1 cellular context compared by ENCODE assay signal in the genomic region with DNA sequence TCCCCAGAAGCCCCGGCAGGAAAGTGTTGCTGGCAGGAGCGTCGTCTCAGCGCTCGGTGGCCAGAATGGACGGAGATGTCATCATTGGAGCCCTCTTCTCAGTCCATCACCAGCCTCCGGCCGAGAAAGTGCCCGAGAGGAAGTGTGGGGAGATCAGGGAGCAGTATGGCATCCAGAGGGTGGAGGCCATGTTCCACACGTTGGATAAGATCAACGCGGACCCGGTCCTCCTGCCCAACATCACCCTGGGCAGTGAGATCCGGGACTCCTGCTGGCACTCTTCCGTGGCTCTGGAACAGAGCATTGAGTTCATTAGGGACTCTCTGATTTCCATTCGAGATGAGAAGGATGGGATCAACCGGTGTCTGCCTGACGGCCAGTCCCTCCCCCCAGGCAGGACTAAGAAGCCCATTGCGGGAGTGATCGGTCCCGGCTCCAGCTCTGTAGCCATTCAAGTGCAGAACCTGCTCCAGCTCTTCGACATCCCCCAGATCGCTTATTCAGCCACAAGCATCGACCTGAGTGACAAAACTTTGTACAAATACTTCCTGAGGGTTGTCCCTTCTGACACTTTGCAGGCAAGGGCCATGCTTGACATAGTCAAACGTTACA.
TF ChIP-seq lines count a peak whose summit lies in the region.

No MANE protein-coding gene starts in this region.

TF ChIP-seq in WTC11, 78 proteins besides CTCF, POLR2A, EP300 and RAD21 (continued from another document):
- TF ChIP-seq, protein P1, sequence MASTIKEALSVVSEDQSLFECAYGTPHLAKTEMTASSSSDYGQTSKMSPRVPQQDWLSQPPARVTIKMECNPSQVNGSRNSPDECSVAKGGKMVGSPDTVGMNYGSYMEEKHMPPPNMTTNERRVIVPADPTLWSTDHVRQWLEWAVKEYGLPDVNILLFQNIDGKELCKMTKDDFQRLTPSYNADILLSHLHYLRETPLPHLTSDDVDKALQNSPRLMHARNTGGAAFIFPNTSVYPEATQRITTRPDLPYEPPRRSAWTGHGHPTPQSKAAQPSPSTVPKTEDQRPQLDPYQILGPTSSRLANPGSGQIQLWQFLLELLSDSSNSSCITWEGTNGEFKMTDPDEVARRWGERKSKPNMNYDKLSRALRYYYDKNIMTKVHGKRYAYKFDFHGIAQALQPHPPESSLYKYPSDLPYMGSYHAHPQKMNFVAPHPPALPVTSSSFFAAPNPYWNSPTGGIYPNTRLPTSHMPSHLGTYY (CRISPR knock-in tag; IDR thresholded peaks at IDR 0.05) = no peak
- TF ChIP-seq, protein P2, sequence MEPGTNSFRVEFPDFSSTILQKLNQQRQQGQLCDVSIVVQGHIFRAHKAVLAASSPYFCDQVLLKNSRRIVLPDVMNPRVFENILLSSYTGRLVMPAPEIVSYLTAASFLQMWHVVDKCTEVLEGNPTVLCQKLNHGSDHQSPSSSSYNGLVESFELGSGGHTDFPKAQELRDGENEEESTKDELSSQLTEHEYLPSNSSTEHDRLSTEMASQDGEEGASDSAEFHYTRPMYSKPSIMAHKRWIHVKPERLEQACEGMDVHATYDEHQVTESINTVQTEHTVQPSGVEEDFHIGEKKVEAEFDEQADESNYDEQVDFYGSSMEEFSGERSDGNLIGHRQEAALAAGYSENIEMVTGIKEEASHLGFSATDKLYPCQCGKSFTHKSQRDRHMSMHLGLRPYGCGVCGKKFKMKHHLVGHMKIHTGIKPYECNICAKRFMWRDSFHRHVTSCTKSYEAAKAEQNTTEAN (CRISPR knock-in tag; IDR thresholded peaks at IDR 0.05) = no peak
- TF ChIP-seq ESRRA (CRISPR knock-in tag; IDR thresholded peaks at IDR 0.05; ENCODE audit: borderline replicate concordance) (no peak), ATF1 (CRISPR knock-in tag; IDR thresholded peaks at IDR 0.05) (no peak), ZNF232 (CRISPR knock-in tag; IDR thresholded peaks at IDR 0.05) (no peak), NR2C2 (CRISPR knock-in tag; IDR thresholded peaks at IDR 0.05) (no peak), SP1 (CRISPR knock-in tag; conservative IDR thresholded peaks at IDR 0.05) (no peak), ZNF396 (CRISPR knock-in tag; IDR thresholded peaks at IDR 0.05; ENCODE audit: borderline replicate concordance) (no peak), TEAD4 (CRISPR knock-in tag; IDR thresholded peaks at IDR 0.05) (no peak), MXD4 (CRISPR knock-in tag; IDR thresholded peaks at IDR 0.05; ENCODE audit: borderline replicate concordance) (no peak), JUN (CRISPR knock-in tag; IDR thresholded peaks at IDR 0.05) (no peak)
- TF ChIP-seq, protein P3, sequence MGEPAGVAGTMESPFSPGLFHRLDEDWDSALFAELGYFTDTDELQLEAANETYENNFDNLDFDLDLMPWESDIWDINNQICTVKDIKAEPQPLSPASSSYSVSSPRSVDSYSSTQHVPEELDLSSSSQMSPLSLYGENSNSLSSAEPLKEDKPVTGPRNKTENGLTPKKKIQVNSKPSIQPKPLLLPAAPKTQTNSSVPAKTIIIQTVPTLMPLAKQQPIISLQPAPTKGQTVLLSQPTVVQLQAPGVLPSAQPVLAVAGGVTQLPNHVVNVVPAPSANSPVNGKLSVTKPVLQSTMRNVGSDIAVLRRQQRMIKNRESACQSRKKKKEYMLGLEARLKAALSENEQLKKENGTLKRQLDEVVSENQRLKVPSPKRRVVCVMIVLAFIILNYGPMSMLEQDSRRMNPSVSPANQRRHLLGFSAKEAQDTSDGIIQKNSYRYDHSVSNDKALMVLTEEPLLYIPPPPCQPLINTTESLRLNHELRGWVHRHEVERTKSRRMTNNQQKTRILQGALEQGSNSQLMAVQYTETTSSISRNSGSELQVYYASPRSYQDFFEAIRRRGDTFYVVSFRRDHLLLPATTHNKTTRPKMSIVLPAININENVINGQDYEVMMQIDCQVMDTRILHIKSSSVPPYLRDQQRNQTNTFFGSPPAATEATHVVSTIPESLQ (CRISPR knock-in tag; IDR thresholded peaks at IDR 0.05) = no peak
